Comparison of ENCODE assay signal across 34 cellular contexts in the genomic region with DNA sequence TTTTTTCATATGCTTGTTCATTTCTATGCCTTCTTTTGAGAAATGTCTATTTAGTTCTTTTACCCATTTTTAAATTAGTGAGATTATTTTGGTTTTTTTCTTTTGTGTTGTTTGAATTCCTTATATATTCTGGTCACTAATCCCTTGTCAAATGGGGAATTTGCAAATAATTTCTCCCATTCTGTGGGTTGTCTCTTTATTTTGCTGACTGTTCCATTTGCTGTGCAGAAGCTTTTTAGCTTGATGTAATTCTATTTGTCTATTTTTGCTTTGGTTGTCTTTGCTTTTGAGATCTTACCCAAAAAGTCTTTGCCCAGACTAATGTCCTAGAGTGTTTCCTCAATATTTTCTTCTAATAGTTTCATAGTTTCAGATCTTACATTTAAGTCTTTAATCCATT.
DNase-seq lines count a peak whose midpoint lies in the region; ATAC-seq, FAIRE-seq and TF ChIP-seq lines count a peak whose summit lies in the region.
"Had no signal": no experiment of that assay in that cellular context is flagged by ENCODE, and none has a peak within 500 bp of the region (broad histone marks: within the 10 kb centered on the region; RNA-seq: fewer than 3 reads in every experiment).

No MANE protein-coding gene starts in this region.

- H3K14ac ChIP-seq in IMR-90 (replicated peaks; ENCODE audit: low read depth, low read length), result no peak overlapping the region

- TF ChIP-seq RAD21 in HepG2 (CRISPR knock-in tag; IDR thresholded peaks at IDR 0.05) (no peak), IMR-90 (IDR thresholded peaks at IDR 0.05; ENCODE audit: low read length) (no peak), K562 (CRISPR knock-in tag; conservative IDR thresholded peaks at IDR 0.05 in 1 of 2, IDR thresholded peaks at IDR 0.05 in 1 of 2) (no peak)

- H3K4me2 ChIP-seq in HepG2 (ENCODE audit: low read depth, low read length) (no peak overlapping the region), IMR-90 (ENCODE audit: low read depth, low read length) (no peak overlapping the region), K562 (ENCODE audit: insufficient read depth, low read length) (no peak overlapping the region), neural progenitor cell (no peak overlapping the region)
- H3K4me2 ChIP-seq: A549; BLaER1; BLaER1 treated with 17β-estradiol and CSF1 and Interleukin-3, amounts not matched to agents 10 nM and 100 nM had no signal

- H3K9me1 ChIP-seq in IMR-90 (ENCODE audit: insufficient read depth, low read length) (no peaks in the 10 kb centered on the region), K562 (ENCODE audit: control insufficient read depth, insufficient read depth, low read length) (no peaks in the 10 kb centered on the region)

- no peak overlapping the region for H2BK5ac ChIP-seq in IMR-90 (ENCODE audit: low read depth, low read length, poor library complexity, severe bottlenecking)

- H2AK5ac ChIP-seq in IMR-90 (ENCODE audit: low read depth, low read length), result no peak overlapping the region

- H3K4me3 Mint-ChIP-seq in neural progenitor cell, result no peak overlapping the region
- H3K4me3 Mint-ChIP-seq: B cell; CD14-positive monocyte; CD4-positive, alpha-beta memory T cell; CD4-positive, alpha-beta T cell; CD4-positive, CD25-positive, alpha-beta regulatory T cell; CD8-positive, alpha-beta memory T cell; CD8-positive, alpha-beta T cell had no signal

- no peak for TF ChIP-seq CTCF in HepG2 (CRISPR knock-in tag; IDR thresholded peaks at IDR 0.05)
- no peak for TF ChIP-seq CTCF in right lobe of liver (IDR thresholded peaks at IDR 0.05)
- no peak for TF ChIP-seq CTCF in IMR-90 (conservative IDR thresholded peaks at IDR 0.05; ENCODE audit: low read depth, low read length)
- TF ChIP-seq CTCF in K562 (IDR thresholded peaks at IDR 0.05 in 2 of 3, conservative IDR thresholded peaks at IDR 0.05 in 1 of 3; ENCODE audit: insufficient read depth in 2 of 3, low read depth in 1 of 3, low read length in 3 of 3), result no peak
- TF ChIP-seq CTCF in neural progenitor cell (IDR thresholded peaks at IDR 0.05), result no peak

- H3K79me2 ChIP-seq in HepG2 (ENCODE audit: insufficient read depth, low read length) (no peaks in the 10 kb centered on the region), K562 (ENCODE audit: control insufficient read depth, insufficient read depth, low read length) (no peaks in the 10 kb centered on the region), neural progenitor cell (ENCODE audit: low read depth) (no peaks in the 10 kb centered on the region)

- no peak overlapping the region for H3K27ac Mint-ChIP-seq in neural progenitor cell
- H3K27ac Mint-ChIP-seq: B cell; CD14-positive monocyte; CD4-positive, alpha-beta memory T cell; CD4-positive, alpha-beta T cell; CD4-positive, CD25-positive, alpha-beta regulatory T cell; CD8-positive, alpha-beta memory T cell; CD8-positive, alpha-beta T cell had no signal

- H2BK120ac ChIP-seq in IMR-90 (ENCODE audit: low read depth, low read length), result no peak overlapping the region

- intact Hi-C loops in HepG2 (cut with micrococcal nuclease; ENCODE audit: unreplicated experiment), result no loop called here
- intact Hi-C loops in right lobe of liver (cut with DNase I), result no loop called here
- intact Hi-C loops in IMR-90 (cut with micrococcal nuclease), result no loop called here
- intact Hi-C loops in K562 (cut with micrococcal nuclease), result no loop called here

- no peak overlapping the region for H4K8ac ChIP-seq in IMR-90 (ENCODE audit: low read depth in 2 of 2, low read length in 2 of 2)

- dilution Hi-C loops in IMR-90 (cut with HindIII; ENCODE audit: low sequenced_read_pairs, unreplicated experiment), result no loop called here

- H3K9me3 ChIP-seq in HepG2 (ENCODE audit: low read length), result no peaks in the 10 kb centered on the region
- no peaks in the 10 kb centered on the region for H3K9me3 ChIP-seq in right lobe of liver
- H3K9me3 ChIP-seq in IMR-90 (ENCODE audit: control insufficient read depth, insufficient read depth, low read length), result no peaks in the 10 kb centered on the region
- H3K9me3 ChIP-seq in K562 (replicated peaks; ENCODE audit: control insufficient read depth, insufficient read depth, low read depth, low read length), result no peaks in the 10 kb centered on the region
- no peaks in the 10 kb centered on the region for H3K9me3 ChIP-seq in neural progenitor cell (ENCODE audit: low read depth)
- H3K9me3 ChIP-seq: A549, BE2C, BLaER1, Caco-2 had no signal

- H3K79me1 ChIP-seq in IMR-90 (ENCODE audit: low read depth in 1 of 2, low read length in 2 of 2), result no peaks in the 10 kb centered on the region

- TF ChIP-seq EP300 in HepG2 (IDR thresholded peaks at IDR 0.05; ENCODE audit: low read depth in 2 of 2, low read length in 2 of 2) (no peak), HepG2 (CRISPR knock-in tag; IDR thresholded peaks at IDR 0.05; ENCODE audit: borderline replicate concordance) (no peak), K562 (IDR thresholded peaks at IDR 0.05; ENCODE audit: low read length) (no peak)

- in situ Hi-C loops in HepG2 (cut with HindIII; ENCODE audit: extremely low pct_ligation_motif_present, low pct_unique_long_range_greater_than_20kb) (no loop called here), IMR-90 (cut with MboI; ENCODE audit: low sequenced_read_pairs) (no loop called here), K562 (cut with MboI) (no loop called here)

- H3F3A ChIP-seq in neural progenitor cell (ENCODE audit: low read depth), result no peaks in the 10 kb centered on the region

- H3K27ac ChIP-seq in HepG2 (ENCODE audit: extremely low read length, insufficient read depth, low read length) (no peak overlapping the region), right lobe of liver (no peak overlapping the region), IMR-90 (ENCODE audit: insufficient read depth, low read length) (no peak overlapping the region), K562 (ENCODE audit: extremely low read depth, low read depth, low read length) (no peak overlapping the region), neural progenitor cell (no peak overlapping the region)
- H3K27ac ChIP-seq: 22Rv1; A549; BLaER1; BLaER1 treated with 17β-estradiol and CSF1 and Interleukin-3, amounts not matched to agents 10 nM and 100 nM; C4-2B had no signal

- H2AK9ac ChIP-seq in IMR-90 (replicated peaks; ENCODE audit: low read depth, low read length, poor library complexity), result no peak overlapping the region

- H3K18ac ChIP-seq in IMR-90 (ENCODE audit: low read depth, low read length), result no peak overlapping the region

- H2AFZ ChIP-seq in HepG2 (ENCODE audit: low read length) (no peak overlapping the region), IMR-90 (replicated peaks; ENCODE audit: low read length, poor library complexity) (no peak overlapping the region), K562 (ENCODE audit: low read depth, low read length) (no peak overlapping the region), neural progenitor cell (replicated peaks) (no peak overlapping the region)

- no peaks in the 10 kb centered on the region for H3K36me3 Mint-ChIP-seq in neural progenitor cell
- H3K36me3 Mint-ChIP-seq: CD14-positive monocyte; CD4-positive, alpha-beta memory T cell; CD4-positive, CD25-positive, alpha-beta regulatory T cell; CD8-positive, alpha-beta T cell had no signal

- no peak overlapping the region for H3K56ac ChIP-seq in IMR-90 (ENCODE audit: extremely low read depth, insufficient read depth, low read length)

- TF ChIP-seq POLR2A in HepG2 (IDR thresholded peaks at IDR 0.05; ENCODE audit: insufficient read depth in 1 of 2, low read depth in 2 of 2, low read length in 2 of 2) (no peak), right lobe of liver (IDR thresholded peaks at IDR 0.05) (no peak), IMR-90 (IDR thresholded peaks at IDR 0.05; ENCODE audit: low read depth, low read length) (no peak), K562 (conservative IDR thresholded peaks at IDR 0.05) (no peak)

- FAIRE-seq in HepG2 (lab: Jason Lieb, UNC), result no peak
- no peak for FAIRE-seq in K562 (lab: Jason Lieb, UNC)
- FAIRE-seq: A204.1, A549, D721Med had no signal

- H3K27me3 ChIP-seq in HepG2 (ENCODE audit: control insufficient read depth in 1 of 2, insufficient read depth in 2 of 2, low read length in 2 of 2) (no peaks in the 10 kb centered on the region; a peak in 1 of 5 replicates), right lobe of liver (no peaks in the 10 kb centered on the region), IMR-90 (ENCODE audit: control insufficient read depth, insufficient read depth, low read length) (no peaks in the 10 kb centered on the region), K562 (ENCODE audit: control insufficient read depth in 2 of 2, insufficient read depth in 2 of 2, low read length in 2 of 2) (no peaks in the 10 kb centered on the region), neural progenitor cell (no peaks in the 10 kb centered on the region)
- H3K27me3 ChIP-seq: BE2C; BLaER1; BLaER1 treated with 17β-estradiol and CSF1 and Interleukin-3, amounts not matched to agents 10 nM and 100 nM had no signal

- POLR2A ChIA-PET in HepG2 (lab: Yijun Ruan, JAX), result no interaction called here
- POLR2A ChIA-PET in IMR-90 (lab: Charles Lee; ENCODE audit: unreplicated experiment), result no interaction called here
- POLR2A ChIA-PET in K562 (lab: Yijun Ruan, JAX), result interaction anchor here (1.1 kb wide), 1 partner anchor 27 kb away, joined by 3 read pairs; no protein-coding TSS in a partner anchor

- H3K9me3 Mint-ChIP-seq in neural progenitor cell, result no peaks in the 10 kb centered on the region
- H3K9me3 Mint-ChIP-seq: CD4-positive, alpha-beta T cell; CD8-positive, alpha-beta T cell had no signal

- no TSS peak for BruUV-seq in HepG2 (replicated peaks; lab: Mats Ljungman, UMichigan)
- BruUV-seq in IMR-90 (replicated peaks; lab: Mats Ljungman, UMichigan), result no TSS peak
- BruUV-seq in K562 (replicated peaks; lab: Mats Ljungman, UMichigan), result no TSS peak

- H3K36me3 ChIP-seq in HepG2 (replicated peaks in 1 of 2; ENCODE audit: control insufficient read depth in 1 of 2, insufficient read depth in 2 of 2, low read length in 2 of 2) (no peaks in the 10 kb centered on the region), right lobe of liver (no peaks in the 10 kb centered on the region), IMR-90 (ENCODE audit: control insufficient read depth, insufficient read depth, low read length) (no peaks in the 10 kb centered on the region), K562 (ENCODE audit: control insufficient read depth, insufficient read depth, low read length) (no peaks in the 10 kb centered on the region), neural progenitor cell (no peaks in the 10 kb centered on the region)
- H3K36me3 ChIP-seq: BE2C; BLaER1; BLaER1 treated with 17β-estradiol and CSF1 and Interleukin-3, amounts not matched to agents 10 nM and 100 nM had no signal

- no peaks in the 10 kb centered on the region for H4K20me1 ChIP-seq in HepG2 (ENCODE audit: insufficient read depth, low read length)
- no peaks in the 10 kb centered on the region for H4K20me1 ChIP-seq in IMR-90 (ENCODE audit: insufficient read depth, low read length)
- no peaks in the 10 kb centered on the region for H4K20me1 ChIP-seq in K562 (replicated peaks; ENCODE audit: control insufficient read depth, insufficient read depth, low read length)
- H4K20me1 ChIP-seq in neural progenitor cell (ENCODE audit: low read depth), result no peaks in the 10 kb centered on the region
- H4K20me1 ChIP-seq: BLaER1; BLaER1 treated with 17β-estradiol and CSF1 and Interleukin-3, amounts not matched to agents 10 nM and 100 nM had no signal

- CTCF ChIA-PET in HepG2 (lab: Yijun Ruan, JAX; ENCODE audit: low intra/inter-chr PET ratio, low total read pairs), result no interaction called here
- CTCF ChIA-PET in IMR-90 (lab: Yijun Ruan, JAX), result no interaction called here
- CTCF ChIA-PET in K562 (lab: Yijun Ruan, JAX; ENCODE audit: low intra/inter-chr PET ratio), result no interaction called here

- H2BK20ac ChIP-seq in IMR-90 (ENCODE audit: low read depth, low read length), result no peak overlapping the region

- H3K27me3 Mint-ChIP-seq in neural progenitor cell (ENCODE audit: insufficient read depth, low read depth), result no peaks in the 10 kb centered on the region
- H3K27me3 Mint-ChIP-seq: B cell; CD4-positive, alpha-beta T cell; CD4-positive, CD25-positive, alpha-beta regulatory T cell; CD8-positive, alpha-beta memory T cell had no signal

- H3K4me3 ChIP-seq in HepG2 (replicated peaks in 1 of 3; ENCODE audit: insufficient read depth in 1 of 3, low read depth in 2 of 3, low read length in 3 of 3) (no peak overlapping the region), right lobe of liver (no peak overlapping the region), IMR-90 (ENCODE audit: insufficient read depth, low read depth, low read length) (no peak overlapping the region), K562 (no peak overlapping the region), neural progenitor cell (no peak overlapping the region)
- H3K4me3 ChIP-seq: A549; BLaER1; BLaER1 treated with 17β-estradiol and CSF1 and Interleukin-3, amounts not matched to agents 10 nM and 100 nM had no signal

- H2BK15ac ChIP-seq in IMR-90 (ENCODE audit: low read depth, low read length), result no peak overlapping the region

- H4K91ac ChIP-seq in IMR-90 (ENCODE audit: insufficient read depth, low read depth, low read length), result no peak overlapping the region

- no peak overlapping the region for H3K9ac ChIP-seq in HepG2 (ENCODE audit: insufficient read depth, low read depth, low read length)
- H3K9ac ChIP-seq in IMR-90 (ENCODE audit: low read depth, low read length), result no peak overlapping the region
- H3K9ac ChIP-seq in K562 (ENCODE audit: insufficient read depth in 1 of 2, low read depth in 2 of 2, low read length in 2 of 2), result no peak overlapping the region
- H3K9ac ChIP-seq in neural progenitor cell, result no peak overlapping the region
- H3K9ac ChIP-seq: BLaER1; BLaER1 treated with 17β-estradiol and CSF1 and Interleukin-3, amounts not matched to agents 10 nM and 100 nM had no signal

- H4K5ac ChIP-seq in IMR-90 (ENCODE audit: low read depth, low read length), result no peak overlapping the region

- ATAC-seq in HepG2 (no peak), right lobe of liver (no peak), IMR-90 (ENCODE audit: low read depth) (no peak), K562 (no peak)
- ATAC-seq: A549; CD8-positive, alpha-beta T cell had no signal

- H3K23ac ChIP-seq in IMR-90 (ENCODE audit: low read depth, low read length), result no peak overlapping the region

- no peaks in the 10 kb centered on the region for H3K4me1 ChIP-seq in HepG2 (ENCODE audit: insufficient read depth, low read length)
- no peaks in the 10 kb centered on the region for H3K4me1 ChIP-seq in right lobe of liver
- H3K4me1 ChIP-seq in IMR-90 (ENCODE audit: control insufficient read depth, insufficient read depth, low read length), result no peaks in the 10 kb centered on the region
- H3K4me1 ChIP-seq in K562 (replicated peaks in 1 of 2; ENCODE audit: control insufficient read depth in 2 of 2, insufficient read depth in 2 of 2, low read length in 2 of 2), result no peaks in the 10 kb centered on the region
- no peaks in the 10 kb centered on the region for H3K4me1 ChIP-seq in neural progenitor cell
- H3K4me1 ChIP-seq: A549; BE2C; BLaER1; BLaER1 treated with 17β-estradiol and CSF1 and Interleukin-3, amounts not matched to agents 10 nM and 100 nM; Caco-2 had no signal

- no peak overlapping the region for H3K4ac ChIP-seq in IMR-90 (ENCODE audit: low read depth, low read length)

- no peaks in the 10 kb centered on the region for H3K4me1 Mint-ChIP-seq in neural progenitor cell
- H3K4me1 Mint-ChIP-seq: B cell; CD14-positive monocyte; CD4-positive, alpha-beta memory T cell; CD4-positive, CD25-positive, alpha-beta regulatory T cell; CD8-positive, alpha-beta memory T cell had no signal

- DNase-seq in HepG2 (ENCODE audit: low spot score), result no peak
- DNase-seq in right lobe of liver, result no peak
- DNase-seq in IMR-90, result no peak
- no peak for DNase-seq in K562 (ENCODE audit: extremely low read depth in 1 of 4, low spot score in 3 of 4)
- DNase-seq in NCI-H1417 (lab: John Stamatoyannopoulos, UW), result no peak
- no peak for DNase-seq in neural progenitor cell (ENCODE audit: low spot score)
- DNase-seq: 8988T; ACHN; AML-193; BE2C; Caco-2; Calu3; CD4-positive, alpha-beta memory T cell; CD4-positive, alpha-beta T cell; CD4-positive, CD25-positive, alpha-beta regulatory T cell; CD8-positive, alpha-beta memory T cell; CD8-positive, alpha-beta T cell; COR-L47; DMS 273 treated with DMSO at 0.1 percent for 48 hours; DMS153; DMS53; DMS79; DMS79 treated with DMSO at 0.1 percent for 48 hours; DND-41; EL had no signal

Comparison
In these comparisons a context has a peak if more than half of its experiments do, and no peak if none do; other contexts are left out.
1. Of the 241 proteins assayed by ChIP-seq in both HepG2 and K562: peak only in HepG2: MAFF and MAFK; only in K562: none; in both: none; in neither: 239.